Comparison of ENCODE assay signal across 16 cellular contexts in the genomic region with DNA sequence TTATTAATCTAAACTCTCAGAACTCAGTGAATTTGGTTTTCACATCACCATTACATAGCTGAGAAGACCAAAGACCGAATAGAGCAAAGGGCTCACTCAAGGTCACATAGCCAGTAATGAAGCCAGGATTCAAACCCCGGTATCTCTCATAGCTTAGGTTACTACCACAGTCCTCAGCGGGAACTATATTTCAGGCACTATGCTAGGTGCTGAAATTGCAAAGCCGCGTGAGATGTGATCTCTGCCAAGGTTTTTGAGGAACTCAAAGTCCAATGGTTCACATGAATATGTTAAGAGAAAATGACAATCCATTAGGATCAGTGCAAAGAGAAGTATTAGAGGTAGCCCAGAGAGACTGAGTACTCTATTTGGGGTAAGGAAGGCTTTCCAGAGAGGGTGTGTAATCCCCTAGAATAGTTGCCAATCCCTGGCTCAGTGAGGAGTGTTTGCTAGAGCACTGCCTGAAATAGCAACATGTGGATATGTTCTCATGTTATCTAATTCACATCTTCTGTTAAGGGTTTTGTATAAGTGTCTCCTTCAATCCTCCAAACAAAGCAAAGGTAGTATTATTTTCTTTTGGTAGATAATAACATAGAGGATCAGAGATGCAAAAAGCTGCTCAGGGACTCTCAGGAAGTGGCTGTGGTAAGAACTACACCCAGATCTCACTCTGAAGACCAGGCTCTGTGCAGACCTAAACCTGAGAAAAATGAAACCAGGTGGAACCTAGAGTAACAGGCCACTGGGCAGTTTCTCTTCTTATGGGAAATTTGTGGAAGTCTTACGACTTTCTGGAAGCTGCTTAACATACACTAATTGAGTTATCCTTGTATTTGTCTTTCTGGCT.
DNase-seq lines count a peak whose midpoint lies in the region; ATAC-seq, FAIRE-seq and TF ChIP-seq lines count a peak whose summit lies in the region.
"Had no signal": no experiment of that assay in that cellular context is flagged by ENCODE, and none has a peak within 500 bp of the region (broad histone marks: within the 10 kb centered on the region; RNA-seq: fewer than 3 reads in every experiment).

No MANE protein-coding gene starts in this region.

- peak overlapping the region; percentile 44 for H2AFZ ChIP-seq in HepG2 (ENCODE audit: low read length)
- H2AFZ ChIP-seq in GM23248, result no peak overlapping the region

- H3K9me3 ChIP-seq in right atrium auricular region, result no peaks in the 10 kb centered on the region
- no peaks in the 10 kb centered on the region for H3K9me3 ChIP-seq in HepG2 (ENCODE audit: low read length)
- H3K9me3 ChIP-seq in tibial nerve, result no peaks in the 10 kb centered on the region
- no peaks in the 10 kb centered on the region for H3K9me3 ChIP-seq in GM23248 (ENCODE audit: low read depth)
- H3K9me3 ChIP-seq: BLaER1 treated with 17β-estradiol and CSF1 and Interleukin-3, amounts not matched to agents 10 nM and 100 nM had no signal

- H3K27ac ChIP-seq in right atrium auricular region (no peak overlapping the region), HepG2 (ENCODE audit: extremely low read length, insufficient read depth, low read length) (no peak overlapping the region), tibial nerve (no peak overlapping the region), GM23248 (no peak overlapping the region)
- H3K27ac ChIP-seq: BLaER1 treated with 17β-estradiol and CSF1 and Interleukin-3, amounts not matched to agents 10 nM and 100 nM had no signal

- TF ChIP-seq POLR2A in HepG2 (IDR thresholded peaks at IDR 0.05; ENCODE audit: insufficient read depth in 1 of 2, low read depth in 2 of 2, low read length in 2 of 2) (no peak), tibial nerve (IDR thresholded peaks at IDR 0.05) (no peak)

- CTCF ChIA-PET in HepG2 (lab: Yijun Ruan, JAX; ENCODE audit: low intra/inter-chr PET ratio, low total read pairs), result no interaction called here

- WGBS in HepG2 (ENCODE audit: low lambda C conversion rate), result 30% methylated on average over 6 of the region's 6 CpGs
- WGBS in tibial nerve, 2 donors, result 88 to 91% methylated on average over 6 of the region's 6 CpGs
- 67 to 68% methylated on average over 6 of the region's 6 CpGs for WGBS in GM23248 (ENCODE audit: low coverage in 1 of 2, low lambda C conversion rate in 2 of 2, missing lambda C conversion rate in 2 of 2), 2 experiments

- H3K27ac Mint-ChIP-seq in stimulated activated effector memory CD8-positive, alpha-beta T cell treated with anti-CD3 and anti-CD28 coated beads, Interleukin-12 subunit alpha, Interleukin-12 subunit beta, amount 100 ng/mL, for 72 hours, result no peak overlapping the region

- H3K4me3 ChIP-seq in right atrium auricular region, result no peak overlapping the region
- no peak overlapping the region for H3K4me3 ChIP-seq in bronchial epithelial cell (ENCODE audit: low read depth, low read length)
- H3K4me3 ChIP-seq in HepG2 (replicated peaks in 1 of 3; ENCODE audit: insufficient read depth in 1 of 3, low read depth in 2 of 3, low read length in 3 of 3), result no peak overlapping the region
- H3K4me3 ChIP-seq in tibial nerve, result no peak overlapping the region
- no peak overlapping the region for H3K4me3 ChIP-seq in GM23248
- H3K4me3 ChIP-seq: BLaER1 treated with 17β-estradiol and CSF1 and Interleukin-3, amounts not matched to agents 10 nM and 100 nM had no signal

- H3F3A ChIP-seq in GM23248 (ENCODE audit: insufficient read depth), result peaks cover 14% of the 10 kb centered on the region; the same call in 1 of the 2 replicates

- H3K9ac ChIP-seq in HepG2 (ENCODE audit: insufficient read depth, low read depth, low read length) (no peak overlapping the region), GM23248 (no peak overlapping the region)
- H3K9ac ChIP-seq: BLaER1 treated with 17β-estradiol and CSF1 and Interleukin-3, amounts not matched to agents 10 nM and 100 nM had no signal

- in situ Hi-C loops in HepG2 (cut with HindIII; ENCODE audit: extremely low pct_ligation_motif_present, low pct_unique_long_range_greater_than_20kb) (no loop called here), GM23248 (cut with MboI) (no loop called here)

- H3K4me1 Mint-ChIP-seq in stimulated activated effector memory CD8-positive, alpha-beta T cell treated with anti-CD3 and anti-CD28 coated beads, Interleukin-12 subunit alpha, Interleukin-12 subunit beta, amount 100 ng/mL, for 72 hours, result peaks cover 10% of the 10 kb centered on the region

- intact Hi-C loops in Right ventricle myocardium superior (cut with DNase I) (no loop called here), HepG2 (cut with micrococcal nuclease; ENCODE audit: unreplicated experiment) (no loop called here)

- H3K9me2 ChIP-seq in GM23248 (ENCODE audit: insufficient read depth), result no peaks in the 10 kb centered on the region

- TF ChIP-seq EP300 in HepG2 (IDR thresholded peaks at IDR 0.05; ENCODE audit: low read depth in 2 of 2, low read length in 2 of 2), result no peak
- no peak for TF ChIP-seq EP300 in HepG2 (CRISPR knock-in tag; IDR thresholded peaks at IDR 0.05; ENCODE audit: borderline replicate concordance)
- TF ChIP-seq EP300 in tibial nerve (IDR thresholded peaks at IDR 0.05), result no peak

- H3K4me1 ChIP-seq in right atrium auricular region (no peaks in the 10 kb centered on the region), HepG2 (ENCODE audit: insufficient read depth, low read length) (peaks cover 49% of the 10 kb centered on the region), tibial nerve (no peaks in the 10 kb centered on the region), GM23248 (ENCODE audit: insufficient read depth) (peaks cover 10% of the 10 kb centered on the region; the same call in 1 of the 2 replicates)

- H3K27me3 ChIP-seq in right atrium auricular region, result no peaks in the 10 kb centered on the region
- H3K27me3 ChIP-seq in bronchial epithelial cell (ENCODE audit: control insufficient read depth, insufficient read depth, low read length), result no peaks in the 10 kb centered on the region
- no peaks in the 10 kb centered on the region for H3K27me3 ChIP-seq in HepG2 (ENCODE audit: control insufficient read depth in 1 of 2, insufficient read depth in 2 of 2, low read length in 2 of 2)
- H3K27me3 ChIP-seq in tibial nerve, result no peaks in the 10 kb centered on the region
- H3K27me3 ChIP-seq in GM23248 (replicated peaks; ENCODE audit: insufficient read depth), result no peaks in the 10 kb centered on the region
- H3K27me3 ChIP-seq: BLaER1 treated with 17β-estradiol and CSF1 and Interleukin-3, amounts not matched to agents 10 nM and 100 nM had no signal

- no peaks in the 10 kb centered on the region for H3K36me3 Mint-ChIP-seq in stimulated activated effector memory CD8-positive, alpha-beta T cell treated with anti-CD3 and anti-CD28 coated beads, Interleukin-12 subunit alpha, Interleukin-12 subunit beta, amount 100 ng/mL, for 72 hours

- H4K20me1 ChIP-seq in HepG2 (ENCODE audit: insufficient read depth, low read length) (no peaks in the 10 kb centered on the region), GM23248 (ENCODE audit: insufficient read depth) (no peaks in the 10 kb centered on the region)
- H4K20me1 ChIP-seq: BLaER1 treated with 17β-estradiol and CSF1 and Interleukin-3, amounts not matched to agents 10 nM and 100 nM had no signal

- DNase-seq in Right ventricle myocardium superior (no peak), right atrium auricular region (ENCODE audit: low spot score) (no peak), bronchial epithelial cell (ENCODE audit: low read depth) (no peak), HepG2 (ENCODE audit: low spot score) (peak; percentile 7), tibial nerve (ENCODE audit: low spot score in 2 of 2) (no peak), GM23248 (no peak)
- no peak for DNase-seq in stimulated activated effector memory CD8-positive, alpha-beta T cell treated with anti-CD3 and anti-CD28 coated beads, Interleukin-12 subunit alpha, Interleukin-12 subunit beta, amount 100 ng/mL, for 72 hours (ENCODE audit: low spot score in 2 of 2)
- DNase-seq in activated naive CD4-positive, alpha-beta T cell treated with anti-CD3 and anti-CD28 coated beads, Interleukin-2, amount 50 U/mL, for 16 hours, result no peak
- DNase-seq: DMS153, H7, IMR-90, NCI-H1105, NCI-H1694 treated with DMSO at 0.1 percent for 48 hours, NCI-H748 treated with DMSO at 0.1 percent for 48 hours, RPMI8226 had no signal

- no peak overlapping the region for H3K4me3 Mint-ChIP-seq in stimulated activated effector memory CD8-positive, alpha-beta T cell treated with anti-CD3 and anti-CD28 coated beads, Interleukin-12 subunit alpha, Interleukin-12 subunit beta, amount 100 ng/mL, for 72 hours

- BruUV-seq in HepG2 (replicated peaks; lab: Mats Ljungman, UMichigan), result no TSS peak

- H3K4me2 ChIP-seq in HepG2 (ENCODE audit: low read depth, low read length), result peak overlapping the region; percentile 11; the same call in 1 of the 2 replicates
- no peak overlapping the region for H3K4me2 ChIP-seq in GM23248 (ENCODE audit: unreplicated experiment)

- H3K79me2 ChIP-seq in HepG2 (ENCODE audit: insufficient read depth, low read length) (no peaks in the 10 kb centered on the region), GM23248 (ENCODE audit: insufficient read depth) (no peaks in the 10 kb centered on the region)

- POLR2A ChIA-PET in HepG2 (lab: Yijun Ruan, JAX), result interaction anchor here (1.1 kb wide), 1 partner anchor 148 kb away, joined by 3 read pairs; no protein-coding TSS in a partner anchor

- TF ChIP-seq RAD21 in HepG2 (CRISPR knock-in tag; IDR thresholded peaks at IDR 0.05), result no peak

- FAIRE-seq in bronchial epithelial cell (lab: Jason Lieb, UNC) (peak; percentile 93), HepG2 (lab: Jason Lieb, UNC) (peak; percentile 32)

- TF ChIP-seq CTCF in right atrium auricular region (IDR thresholded peaks at IDR 0.05) (no peak), bronchial epithelial cell (IDR thresholded peaks at IDR 0.05; ENCODE audit: insufficient read depth, low read length, severe bottlenecking) (no peak), HepG2 (CRISPR knock-in tag; IDR thresholded peaks at IDR 0.05) (no peak), tibial nerve (IDR thresholded peaks at IDR 0.05) (no peak)

- H3K9me3 Mint-ChIP-seq in stimulated activated effector memory CD8-positive, alpha-beta T cell treated with anti-CD3 and anti-CD28 coated beads, Interleukin-12 subunit alpha, Interleukin-12 subunit beta, amount 100 ng/mL, for 72 hours, result no peaks in the 10 kb centered on the region

- ATAC-seq in Right ventricle myocardium superior (ENCODE audit: poor library complexity) (peak; percentile 80), HepG2 (peak; percentile 29; the same call in 2 of the 3 replicates)
- ATAC-seq in stimulated activated effector memory CD8-positive, alpha-beta T cell treated with anti-CD3 and anti-CD28 coated beads, Interleukin-12 subunit alpha, Interleukin-12 subunit beta, amount 100 ng/mL, for 72 hours, result peak; percentile 24

- H3K36me3 ChIP-seq in right atrium auricular region, result no peaks in the 10 kb centered on the region
- H3K36me3 ChIP-seq in bronchial epithelial cell (ENCODE audit: control insufficient read depth, insufficient read depth, low read length), result no peaks in the 10 kb centered on the region
- no peaks in the 10 kb centered on the region for H3K36me3 ChIP-seq in HepG2 (replicated peaks in 1 of 2; ENCODE audit: control insufficient read depth in 1 of 2, insufficient read depth in 2 of 2, low read length in 2 of 2)
- no peaks in the 10 kb centered on the region for H3K36me3 ChIP-seq in tibial nerve
- H3K36me3 ChIP-seq in GM23248 (ENCODE audit: low read depth), result no peaks in the 10 kb centered on the region

TF ChIP-seq in HepG2, 621 proteins besides CTCF, POLR2A, EP300 and RAD21 (continues in another document):
- no peak for TF ChIP-seq ZNF296 (CRISPR knock-in tag; conservative IDR thresholded peaks at IDR 0.05)

Comparison
In these comparisons a context has a peak if more than half of its experiments do, and no peak if none do; other contexts are left out.
1. ATAC-seq: peak in every context shown above with its lines; median percentile 80 in Right ventricle myocardium superior; 29 in HepG2; 24 in stimulated activated effector memory CD8-positive, alpha-beta T cell treated with anti-CD3 and anti-CD28 coated beads, Interleukin-12 subunit alpha, Interleukin-12 subunit beta, amount 100 ng/mL, for 72 hours.